ENCODE assay signal across 8 cellular contexts in the genomic region with DNA sequence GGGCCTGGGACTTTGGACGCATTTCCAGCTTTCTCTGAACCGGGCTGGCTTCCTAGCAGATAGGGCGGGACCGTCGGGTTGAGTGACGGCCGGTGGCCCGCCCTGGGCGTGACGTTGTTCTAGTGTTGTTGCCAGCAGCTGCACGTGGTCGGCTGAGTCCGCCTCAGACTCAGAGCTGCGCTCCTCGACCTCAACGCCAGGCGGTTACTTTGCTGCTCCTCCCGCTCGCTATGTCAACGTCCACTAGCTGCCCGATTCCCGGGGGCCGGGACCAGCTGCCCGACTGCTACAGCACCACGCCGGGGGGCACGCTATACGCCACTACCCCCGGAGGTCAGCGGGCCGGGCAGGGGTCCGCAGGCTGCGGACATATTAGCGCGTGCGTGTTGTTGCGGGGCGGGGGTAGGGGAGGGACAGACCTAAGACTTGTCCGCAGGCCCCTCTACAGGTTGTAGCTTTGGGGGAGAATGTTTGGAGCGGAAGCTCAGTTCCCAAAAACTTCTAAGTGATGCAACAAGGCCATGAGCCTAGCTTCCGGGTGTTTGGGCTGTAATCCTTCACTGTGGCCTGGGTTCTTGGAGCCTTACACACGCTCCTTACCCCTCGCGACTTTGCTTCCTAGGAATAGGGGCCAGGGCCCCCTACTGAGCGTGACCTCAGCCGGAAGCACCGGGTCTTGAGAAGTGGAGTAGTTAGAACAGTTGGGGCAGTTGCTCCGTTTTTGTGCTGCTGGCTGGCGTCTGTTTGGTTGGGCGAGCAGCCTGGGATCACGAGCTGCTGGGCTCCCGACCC. TPM values are rescaled to one million over a fixed set of nuclear protein-coding genes. Genes with fewer than 3 reads are reported as not detected.
DNase-seq lines count a peak whose midpoint lies in the region; ATAC-seq and TF ChIP-seq lines count a peak whose summit lies in the region.

EIF4EBP3 (plus strand) TSS at position 155 of the 792 bp plus-strand sequence; CDS start at position 231, 76 bp downstream.

- no peaks in the 10 kb centered on the region for H3K27me3 ChIP-seq in CD4-positive, alpha-beta T cell (ENCODE audit: control insufficient read depth, insufficient read depth, low read length)

- peaks cover 38% of the 10 kb centered on the region for H3K4me1 Mint-ChIP-seq in CD4-positive, alpha-beta T cell (ENCODE audit: low read depth)
- H3K4me1 Mint-ChIP-seq in nephron = peaks cover 40% of the 10 kb centered on the region

- peak within 1 kb of the TSS; percentile 96 for H3K4me3 Mint-ChIP-seq in CD4-positive, alpha-beta T cell
- H3K4me3 Mint-ChIP-seq in nephron = peak within 1 kb of the TSS; percentile 77 to 84 (median 83)

- H3K27ac Mint-ChIP-seq in CD4-positive, alpha-beta T cell = peak within 1 kb of the TSS; percentile 96
- H3K27ac Mint-ChIP-seq in nephron = peak within 1 kb of the TSS; percentile 85 to 88 (median 88)

- peak; percentile 72 for TF ChIP-seq CTCF in CD4-positive, alpha-beta T cell (IDR thresholded peaks at IDR 0.05)
- peak; percentile 63 for TF ChIP-seq CTCF in fibroblast of villous mesenchyme (IDR thresholded peaks at IDR 0.05; ENCODE audit: insufficient read depth, low read depth, low read length)
- TF ChIP-seq CTCF in nephron (IDR thresholded peaks at IDR 0.05; ENCODE audit: unreplicated experiment in 3 of 3) = peak; percentile 55 to 72 (median 66)

- H3K36me3 Mint-ChIP-seq in CD4-positive, alpha-beta T cell (ENCODE audit: low read depth) = peaks cover 77% of the 10 kb centered on the region
- peaks cover 49% of the 10 kb centered on the region for H3K36me3 Mint-ChIP-seq in nephron (ENCODE audit: low read depth)

- POLR2A ChIA-PET in CD4-positive, alpha-beta T cell (lab: Charles Lee) = interaction anchor here (0.6 to 5.0 kb wide), 27 partner anchors 8 to 773 kb away, joined by 3 to 87 read pairs (median 7); partner anchors contain the start of genes ANKHD1, APBB3, CD14 and HARS1

- no peaks in the 10 kb centered on the region for H3K9me3 ChIP-seq in CD4-positive, alpha-beta T cell (ENCODE audit: control insufficient read depth, low read length)

- intact Hi-C loops in CD4-positive, alpha-beta T cell (cut with DNase I, micrococcal nuclease) = loop anchor here (1.0 to 5.0 kb wide), 6 partner anchors 17 to 165 kb away; partner anchors contain the start of genes ANKHD1 (in 2 of the 2), APBB3 (in 2 of the 2), SLC35A4 (in 2 of the 2) and TMCO6 (in 2 of the 2)

- H3K9me3 Mint-ChIP-seq in CD4-positive, alpha-beta T cell = no peaks in the 10 kb centered on the region
- H3K9me3 Mint-ChIP-seq in nephron = no peaks in the 10 kb centered on the region

- peak; percentile 79 to 88 (median 84) for DNase-seq in CD4-positive, alpha-beta T cell
- DNase-seq in HPDE6-E6E7 (ENCODE audit: extremely low spot score) = peak; percentile 97
- peak; percentile 90 for DNase-seq in RPMI7951 (ENCODE audit: low read depth)
- DNase-seq in activated gamma-delta T cell (lab: John Stamatoyannopoulos, UW) = peak; percentile 65
- peak; percentile 96 for DNase-seq in fibroblast of villous mesenchyme (ENCODE audit: low read depth)
- DNase-seq in stimulated activated naive CD8-positive, alpha-beta T cell treated with anti-CD3 and anti-CD28 coated beads, Interleukin-15, Interleukin-2, amounts not matched to agents 100 U/mL and 50 U/mL, for 24 hours = peak; percentile 90

- CTCF ChIA-PET in CD4-positive, alpha-beta T cell (lab: Charles Lee) = interaction anchor here (0.7 to 3.5 kb wide), 22 partner anchors 9 to 175 kb away, joined by 3 to 22 read pairs (median 4); partner anchors contain the start of genes APBB3, CD14, IK and NDUFA2

- peak within 1 kb of the TSS; percentile 51 for H3K4me3 ChIP-seq in fibroblast of villous mesenchyme (ENCODE audit: low read depth, low read length)

- H3K27me3 Mint-ChIP-seq in CD4-positive, alpha-beta T cell = no peaks in the 10 kb centered on the region
- no peaks in the 10 kb centered on the region for H3K27me3 Mint-ChIP-seq in nephron (ENCODE audit: low read depth)

- ATAC-seq in CD4-positive, alpha-beta T cell (ENCODE audit: poor library complexity) = peak; percentile 97
- ATAC-seq in GM19467 (IDR thresholded peaks at IDR 0.05; ENCODE audit: unreplicated experiment) = peak; percentile 96
- peak; percentile 96 for ATAC-seq in stimulated activated naive CD8-positive, alpha-beta T cell treated with anti-CD3 and anti-CD28 coated beads, Interleukin-15, Interleukin-2, amounts not matched to agents 100 U/mL and 50 U/mL, for 24 hours

- H3K27ac ChIP-seq in CD4-positive, alpha-beta T cell (ENCODE audit: low read depth, low read length) = peak within 1 kb of the TSS; percentile 88

RNA-seq across cellular contexts. Expression of gene EIF4EBP3, which starts in this region (rescaled TPM):
- total RNA-seq in CD4-positive, alpha-beta T cell = 10 to 100 TPM; 12.7 to 15.1 TPM
- not detected in 2 replicates for total RNA-seq in RPMI7951 (2014; rRNA removed; shearing (Covaris generic))
- 0.32 and 0.86 TPM in 2 replicates for total RNA-seq in fibroblast of villous mesenchyme

Comparison
In these comparisons a context has a peak if more than half of its experiments do, and no peak if none do; other contexts are left out.
1. Peak in every context shown above with its lines: DNase-seq, ATAC-seq, H3K4me3 ChIP-seq and H3K27ac ChIP-seq.
2. Peak in DNase-seq in RPMI7951; RNA of the gene not detected or under 1 TPM.
3. Peak in DNase-seq and H3K4me3 ChIP-seq in fibroblast of villous mesenchyme; RNA of the gene not detected or under 1 TPM.